ENCODE assay signal across 13 cellular contexts in the genomic region with DNA sequence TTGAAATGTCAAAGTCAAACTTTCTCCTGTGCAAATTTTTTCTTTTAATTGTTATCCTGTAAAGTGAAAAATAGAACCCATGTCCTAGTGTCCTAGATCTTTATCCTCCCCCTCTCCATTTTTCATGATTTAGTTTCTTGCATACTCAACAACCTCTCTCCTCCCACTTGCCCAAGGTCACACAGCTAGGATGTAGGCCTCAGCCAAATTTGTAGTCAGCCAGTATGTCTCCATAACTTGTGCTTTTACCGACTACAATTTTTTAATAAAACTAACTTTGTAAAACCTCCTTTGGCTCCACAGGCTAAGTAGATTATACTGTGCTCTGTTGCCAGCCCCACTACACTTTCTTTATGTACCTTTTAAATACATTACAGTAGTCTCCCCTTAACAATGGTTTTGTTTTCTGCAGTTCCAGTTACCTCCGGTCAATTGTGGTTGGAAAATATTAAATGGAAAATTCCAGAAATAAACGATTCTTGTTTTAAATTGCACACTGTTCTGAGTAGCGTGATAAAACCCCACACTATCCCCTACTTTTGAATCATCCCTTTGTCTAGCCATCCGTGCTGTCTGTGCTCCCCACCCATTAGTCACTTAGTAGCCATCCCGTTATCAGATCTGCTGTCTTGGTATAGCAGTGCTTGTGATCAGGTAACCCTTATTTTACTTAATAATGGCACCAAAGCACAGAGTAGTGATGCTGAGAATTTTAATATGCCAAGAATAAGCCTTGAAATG. TPM values are rescaled to one million over a fixed set of nuclear protein-coding genes. Genes with fewer than 3 reads are reported as not detected.
DNase-seq lines count a peak whose midpoint lies in the region; ATAC-seq, FAIRE-seq and TF ChIP-seq lines count a peak whose summit lies in the region.
"Had no signal": no experiment of that assay in that cellular context is flagged by ENCODE, and none has a peak within 500 bp of the region (broad histone marks: within the 10 kb centered on the region; RNA-seq: fewer than 3 reads in every experiment).

No MANE protein-coding gene starts in this region.

- peaks cover 46% of the 10 kb centered on the region; the same call in 1 of the 2 replicates for H3K79me2 ChIP-seq in H9 (ENCODE audit: insufficient read depth, low read length)
- no peaks in the 10 kb centered on the region for H3K79me2 ChIP-seq in HepG2 (ENCODE audit: insufficient read depth, low read length)

- intact Hi-C loops in testis (cut with DNase I; ENCODE audit: low total_unique reads) (no loop called here), HepG2 (cut with micrococcal nuclease; ENCODE audit: unreplicated experiment) (no loop called here)

- H2BK20ac ChIP-seq in H9 (ENCODE audit: low read depth, low read length, poor library complexity, severe bottlenecking) = no peak overlapping the region

- H3K9me3 ChIP-seq in H9 (ENCODE audit: control insufficient read depth, low read depth, low read length) (no peaks in the 10 kb centered on the region), iPS-20b (ENCODE audit: insufficient read depth, low read depth, low read length) (peaks cover 4% of the 10 kb centered on the region; the same call in 1 of the 2 replicates), testis (no peaks in the 10 kb centered on the region), HepG2 (ENCODE audit: low read length) (no peaks in the 10 kb centered on the region)
- H3K9me3 ChIP-seq: esophagus squamous epithelium had no signal

- no peak overlapping the region for H2BK120ac ChIP-seq in H9 (ENCODE audit: low read depth, low read length, poor library complexity, severe bottlenecking)

- H3K4ac ChIP-seq in H9 (ENCODE audit: low read depth, low read length) = no peak overlapping the region

- POLR2A ChIA-PET in WTC11 (lab: Charles Lee) (no interaction called here), HepG2 (lab: Yijun Ruan, JAX) (no interaction called here)

- DNase-seq in H9 (no peak), WTC11 (ENCODE audit: low spot score) (no peak), testis (peak; percentile 49), HepG2 (ENCODE audit: low spot score) (no peak), hepatic stellate cell (ENCODE audit: low spot score) (no peak)
- DNase-seq: aorta, esophagus squamous epithelium, hippocampal formation, naive B cell, NCI-H2029 treated with DMSO at 0.1 percent for 48 hours, NCI-H524 had no signal

- no peak overlapping the region for H3T11ph ChIP-seq in H9 (ENCODE audit: low read length)

- H3K4me3 ChIP-seq in iPS-20b (ENCODE audit: low read length) = no peak overlapping the region
- H3K4me3 ChIP-seq in testis = no peak overlapping the region
- H3K4me3 ChIP-seq in HepG2 (replicated peaks in 1 of 3; ENCODE audit: insufficient read depth in 1 of 3, low read depth in 2 of 3, low read length in 3 of 3) = no peak overlapping the region
- H3K4me3 ChIP-seq: esophagus squamous epithelium had no signal

- no peak overlapping the region for H4K5ac ChIP-seq in H9 (ENCODE audit: insufficient read length, low read depth, low read length)

- TF ChIP-seq POLR2A in testis (IDR thresholded peaks at IDR 0.05) (no peak), HepG2 (IDR thresholded peaks at IDR 0.05; ENCODE audit: insufficient read depth in 1 of 2, low read depth in 2 of 2, low read length in 2 of 2) (no peak)

- peaks cover 7% of the 10 kb centered on the region; the same call in 1 of the 2 replicates for H3K4me1 ChIP-seq in H9 (ENCODE audit: insufficient read depth, low read length)
- H3K4me1 ChIP-seq in iPS-20b (ENCODE audit: insufficient read depth, low read length) = peaks cover 41% of the 10 kb centered on the region
- H3K4me1 ChIP-seq in testis = no peaks in the 10 kb centered on the region
- H3K4me1 ChIP-seq in HepG2 (ENCODE audit: insufficient read depth, low read length) = no peaks in the 10 kb centered on the region
- H3K4me1 ChIP-seq: esophagus squamous epithelium had no signal

- CTCF ChIA-PET in WTC11 (lab: Charles Lee) = no interaction called here
- CTCF ChIA-PET in HepG2 (lab: Yijun Ruan, JAX; ENCODE audit: low intra/inter-chr PET ratio, low total read pairs) = no interaction called here

- TF ChIP-seq EP300 in HepG2 (IDR thresholded peaks at IDR 0.05; ENCODE audit: low read depth in 2 of 2, low read length in 2 of 2) (no peak), HepG2 (CRISPR knock-in tag; IDR thresholded peaks at IDR 0.05; ENCODE audit: borderline replicate concordance) (no peak)

- H2BK5ac ChIP-seq in H9 (ENCODE audit: insufficient read length, low read length) = peak overlapping the region; percentile 53

- H4K8ac ChIP-seq in H9 (replicated peaks; ENCODE audit: insufficient read length, low read depth, low read length) = no peak overlapping the region

- H3K4me2 ChIP-seq in H9 (ENCODE audit: insufficient read depth, insufficient read length, low read length) (peak overlapping the region; percentile 21), HepG2 (ENCODE audit: low read depth, low read length) (no peak overlapping the region)

- peak overlapping the region; percentile 56 to 90 (median 57); a peak in 5 of 7 replicates for H3K27ac Mint-ChIP-seq in H9
- peak overlapping the region; percentile 67 for H3K27ac Mint-ChIP-seq in WTC11
- H3K27ac Mint-ChIP-seq: naive B cell had no signal

- H3K9ac ChIP-seq in H9 (ENCODE audit: extremely low read depth, insufficient read length, low read length) = no peak overlapping the region
- peak overlapping the region; percentile 45; the same call in 1 of the 2 replicates for H3K9ac ChIP-seq in iPS-20b (ENCODE audit: low read depth, low read length)
- no peak overlapping the region for H3K9ac ChIP-seq in HepG2 (ENCODE audit: insufficient read depth, low read depth, low read length)

- H3K4me1 Mint-ChIP-seq in H9 (peaks cover 63% of the 10 kb centered on the region in 2 experiments), WTC11 (peaks cover 67% of the 10 kb centered on the region)
- H3K4me1 Mint-ChIP-seq: naive B cell had no signal

- no peak overlapping the region for H2AK5ac ChIP-seq in H9 (ENCODE audit: insufficient read length, low read length)

- H4K20me1 ChIP-seq in H9 (ENCODE audit: control insufficient read depth, insufficient read depth, insufficient read length) = no peaks in the 10 kb centered on the region
- no peaks in the 10 kb centered on the region for H4K20me1 ChIP-seq in HepG2 (ENCODE audit: insufficient read depth, low read length)

- TF ChIP-seq CTCF in H9 (conservative IDR thresholded peaks at IDR 0.05) (no peak), WTC11 (IDR thresholded peaks at IDR 0.05) (no peak), testis (IDR thresholded peaks at IDR 0.05) (no peak), HepG2 (CRISPR knock-in tag; IDR thresholded peaks at IDR 0.05) (no peak)

- H3K27me3 Mint-ChIP-seq in H9 (ENCODE audit: low read depth) (no peaks in the 10 kb centered on the region), WTC11 (ENCODE audit: low read depth) (no peaks in the 10 kb centered on the region)
- H3K27me3 Mint-ChIP-seq: naive B cell had no signal

- H3K9me3 Mint-ChIP-seq in H9 = peaks cover 15 to 20% of the 10 kb centered on the region in 2 experiments
- H3K9me3 Mint-ChIP-seq in WTC11 = peaks cover 19% of the 10 kb centered on the region

- WGBS in H9 (ENCODE audit: extremely low coverage, insufficient read length, low lambda C conversion rate) = no CpG with 5 or more reads among the region's 6 CpGs
- WGBS in testis, 2 donors = 70 to 72% methylated on average over 6 of the region's 6 CpGs
- 9% methylated on average over 6 of the region's 6 CpGs for WGBS in HepG2 (ENCODE audit: low lambda C conversion rate)

- peaks cover 3% of the 10 kb centered on the region for H3K79me1 ChIP-seq in H9 (ENCODE audit: insufficient read depth, low read depth, low read length, poor library complexity, severe bottlenecking)

- in situ Hi-C loops in HepG2 (cut with HindIII; ENCODE audit: extremely low pct_ligation_motif_present, low pct_unique_long_range_greater_than_20kb) = no loop called here

- peak; percentile 61 for ATAC-seq in WTC11
- ATAC-seq in GM19467 (IDR thresholded peaks at IDR 0.05; ENCODE audit: unreplicated experiment) = no peak
- no peak for ATAC-seq in HepG2

- peak overlapping the region; percentile 15 for H3K27ac ChIP-seq in H9 (ENCODE audit: insufficient read length, low read depth, low read length)
- H3K27ac ChIP-seq in iPS-20b (ENCODE audit: low read length) = no peak overlapping the region
- H3K27ac ChIP-seq in testis = peak overlapping the region; percentile 48 to 70
- no peak overlapping the region for H3K27ac ChIP-seq in HepG2 (ENCODE audit: extremely low read length, insufficient read depth, low read length)
- H3K27ac ChIP-seq: esophagus squamous epithelium had no signal

- no peak overlapping the region for H3K23ac ChIP-seq in H9 (ENCODE audit: insufficient read length, low read depth, low read length)

- no peaks in the 10 kb centered on the region for H3K36me3 ChIP-seq in iPS-20b (ENCODE audit: insufficient read depth, low read depth, low read length)
- no peaks in the 10 kb centered on the region for H3K36me3 ChIP-seq in testis (ENCODE audit: low read depth, missing control alignments)
- no peaks in the 10 kb centered on the region for H3K36me3 ChIP-seq in HepG2 (replicated peaks in 1 of 2; ENCODE audit: control insufficient read depth in 1 of 2, insufficient read depth in 2 of 2, low read length in 2 of 2)
- H3K36me3 ChIP-seq: esophagus squamous epithelium had no signal

- H3K36me3 Mint-ChIP-seq in H9 (ENCODE audit: insufficient read depth in 1 of 3, low read depth in 3 of 3) (peaks cover 24 to 34% (median 31%) of the 10 kb centered on the region in 3 experiments), WTC11 (peaks cover 26% of the 10 kb centered on the region)
- H3K36me3 Mint-ChIP-seq: naive B cell had no signal

- H3K27me3 ChIP-seq in H9 (ENCODE audit: insufficient read depth, low read length) (no peaks in the 10 kb centered on the region), iPS-20b (ENCODE audit: insufficient read depth, low read length) (no peaks in the 10 kb centered on the region), testis (no peaks in the 10 kb centered on the region), HepG2 (ENCODE audit: control insufficient read depth in 1 of 2, insufficient read depth in 2 of 2, low read length in 2 of 2) (no peaks in the 10 kb centered on the region)
- H3K27me3 ChIP-seq: esophagus squamous epithelium had no signal

- BruUV-seq in HepG2 (replicated peaks; lab: Mats Ljungman, UMichigan) = no TSS peak

- H2BK12ac ChIP-seq in H9 (ENCODE audit: insufficient read length, low read depth, low read length) = no peak overlapping the region

- H2AFZ ChIP-seq in H9 (ENCODE audit: low read length) (no peak overlapping the region), HepG2 (ENCODE audit: low read length) (no peak overlapping the region)

- no peak overlapping the region for H3K18ac ChIP-seq in H9 (ENCODE audit: insufficient read length, low read depth, low read length)

- no peaks in the 10 kb centered on the region for H3K23me2 ChIP-seq in H9 (ENCODE audit: insufficient read length, low read depth, low read length, poor library complexity, severe bottlenecking)

- TF ChIP-seq RAD21 in HepG2 (CRISPR knock-in tag; IDR thresholded peaks at IDR 0.05) = no peak

- H3K4me3 Mint-ChIP-seq in H9 (no peak overlapping the region), WTC11 (no peak overlapping the region)
- H3K4me3 Mint-ChIP-seq: naive B cell had no signal

- H2BK15ac ChIP-seq in H9 (ENCODE audit: low read depth, low read length) = no peak overlapping the region

- FAIRE-seq in HepG2 (lab: Jason Lieb, UNC) = no peak

- H4K91ac ChIP-seq in H9 (ENCODE audit: insufficient read length, low read depth, low read length) = no peak overlapping the region

- H3K56ac ChIP-seq in H9 (ENCODE audit: insufficient read length, low read depth, low read length) = no peak overlapping the region

- no peak overlapping the region for H3K14ac ChIP-seq in H9 (ENCODE audit: insufficient read depth, low read length)

RNA-seq across cellular contexts. Expression of gene GULP1, which starts 22.8 kb away (rescaled TPM):
- total RNA-seq in H9 (2021) = 124 and 140 TPM in 2 replicates
- 75.1 to 82.1 TPM (median 80.5 TPM) in 3 replicates for total RNA-seq in WTC11 (2021)
- total RNA-seq in testis = 10 to 100 TPM; 78.5 to 90.3 TPM
- 76.2 TPM for polyA plus RNA-seq in testis (ENCODE audit: insufficient read depth, low read depth, low replicate concordance)
- not detected in 2 replicates for total RNA-seq in HepG2 (2016; rRNA removed; fragmentation: Illumina TruSeq; extraction: Trizol)
- not detected in 2 replicates for total RNA-seq in HepG2 (2016; cell fraction: cytosol; rRNA removed; fragmentation: Illumina TruSeq; extraction: Trizol; ENCODE audit: low read depth)
- not detected in 2 replicates for total RNA-seq in HepG2 (2016; cell fraction: insoluble cytoplasmic fraction; rRNA removed; fragmentation: Illumina TruSeq; extraction: Trizol)
- not detected in 2 replicates for total RNA-seq in HepG2 (2016; cell fraction: membrane; rRNA removed; fragmentation: Illumina TruSeq; extraction: Trizol)
- total RNA-seq in HepG2 (2016; cell fraction: nucleus; rRNA removed; fragmentation: Illumina TruSeq; extraction: Trizol) = not detected in 2 replicates
- polyA plus RNA-seq in HepG2 (2011; rRNA removed) = 0.05 and 0.15 TPM in 2 replicates
- polyA plus RNA-seq in HepG2 (2011; cell fraction: cytosol; rRNA removed) = 0.05 TPM in 2 replicates
- polyA plus RNA-seq in HepG2 (2011; cell fraction: nucleus; rRNA removed) = 0.12 TPM in 1 of 2 replicates, not detected in the other
- polyA plus RNA-seq in HepG2 (2012) = not detected in 2 replicates
- polyA plus RNA-seq in HepG2 (2016; cell fraction: cytosol; fragmentation: Illumina TruSeq; extraction: Trizol; ENCODE audit: low read depth) = not detected in 2 replicates
- polyA plus RNA-seq in HepG2 (2016; cell fraction: insoluble cytoplasmic fraction; fragmentation: Illumina TruSeq; extraction: Trizol; ENCODE audit: low read depth) = 0.16 TPM in 1 of 2 replicates, not detected in the other
- polyA plus RNA-seq in HepG2 (2016; cell fraction: membrane; fragmentation: Illumina TruSeq; extraction: Trizol; ENCODE audit: low read depth) = not detected in 2 replicates
- polyA plus RNA-seq in HepG2 (2016; cell fraction: nucleus; fragmentation: Illumina TruSeq; extraction: Trizol; ENCODE audit: insufficient read depth, low read depth) = not detected in 2 replicates
- polyA minus RNA-seq in HepG2 (2011; rRNA and poly(A)+ RNA removed; ENCODE audit: low replicate concordance) = 0.58 TPM in 1 of 2 replicates, not detected in the other
- not detected in 2 replicates for polyA minus RNA-seq in HepG2 (2011; cell fraction: cytosol; rRNA and poly(A)+ RNA removed)
- 0.26 TPM in 1 of 2 replicates, not detected in the other for polyA minus RNA-seq in HepG2 (2011; cell fraction: nucleus; rRNA and poly(A)+ RNA removed)

Comparison
In these comparisons a context has a peak if more than half of its experiments do, and no peak if none do; other contexts are left out.
1. H3K27ac ChIP-seq: peak in H9 (single experiment) and testis (2 of 2); none in iPS-20b (single experiment) and HepG2 (single experiment).
2. RNA of gene GULP1, which starts 22.8 kb away (total RNA-seq): 124 to 140 TPM in H9, 78.5 to 90.3 TPM in testis and 75.1 to 82.1 TPM in WTC11; not detected in HepG2; every median in the first group is over 10 times any median in the second.